ENCODE assay signal across 26 cellular contexts in genomic region chr10:11231285-11231684, GRCh38.
DNase-seq lines count a peak whose midpoint lies in the region; ATAC-seq and FAIRE-seq lines count a peak whose summit lies in the region.
"Had no signal": no experiment of that assay in that cellular context is flagged by ENCODE, and none has a peak within 500 bp of the region (broad histone marks: within the 10 kb centered on the region; RNA-seq: fewer than 3 reads in every experiment).

No MANE protein-coding gene starts in this region.

- intact Hi-C loops in activated T-helper 1 cell treated with anti-CD3 and anti-CD28 coated beads, Interleukin-12 subunit alpha, Interleukin-12 subunit beta, Interleukin-2, Interleukin-4 antibody, amounts not matched to agents 30 ng/mL and 10 ng/mL and 1 ng/mL, durations not matched to agents 14 hours and 24 hours and 36 hours (cut with micrococcal nuclease), result loop anchor here (10.0 kb wide), 1 partner anchor 484 kb away; no protein-coding TSS in a partner anchor

- H3K4me3 Mint-ChIP-seq in activated CD8-positive, alpha-beta memory T cell treated with anti-CD3 and anti-CD28 coated beads, Interleukin-2, amount 10 ng/mL, durations not matched to agents 7 days and 5 days, result no peak overlapping the region
- H3K4me3 Mint-ChIP-seq in activated T-helper 1 cell treated with anti-CD3 and anti-CD28 coated beads, Interleukin-12 subunit alpha, Interleukin-12 subunit beta, Interleukin-2, Interleukin-4 antibody, amounts not matched to agents 30 ng/mL and 10 ng/mL and 1 ng/mL, durations not matched to agents 14 hours and 24 hours and 36 hours, result peak overlapping the region; percentile 9
- peak overlapping the region in 7 of 10 donors; percentile 1 to 51 (median 15) for H3K4me3 Mint-ChIP-seq in naive thymus-derived CD8-positive, alpha-beta T cell
- H3K4me3 Mint-ChIP-seq: nephron progenitor cell had no signal

- ATAC-seq in activated CD8-positive, alpha-beta memory T cell treated with anti-CD3 and anti-CD28 coated beads, Interleukin-2, amount 10 ng/mL, durations not matched to agents 7 days and 5 days, result no peak
- no peak for ATAC-seq in naive thymus-derived CD8-positive, alpha-beta T cell
- ATAC-seq: A549, PC-3, sciatic nerve had no signal

- no peak for DNase-seq in activated CD8-positive, alpha-beta memory T cell treated with anti-CD3 and anti-CD28 coated beads, Interleukin-2, amount 10 ng/mL, durations not matched to agents 7 days and 5 days
- no peak for DNase-seq in activated CD8-positive, alpha-beta memory T cell treated with anti-CD3 and anti-CD28 coated beads, Interleukin-2, amount 50 U/mL, for 4 hours
- DNase-seq in GM19239 (ENCODE audit: insufficient read length, low spot score), result no peak
- DNase-seq in activated T-helper 1 cell treated with anti-CD3 and anti-CD28 coated beads, Interleukin-12 subunit alpha, Interleukin-12 subunit beta, Interleukin-2, Interleukin-4 antibody, amounts not matched to agents 30 ng/mL and 10 ng/mL and 1 ng/mL, durations not matched to agents 14 hours and 24 hours and 36 hours (ENCODE audit: low spot score), result no peak
- DNase-seq in naive thymus-derived CD8-positive, alpha-beta T cell, result no peak
- no peak for DNase-seq in stimulated activated naive CD4-positive, alpha-beta T cell treated with Interleukin-2 at 50 U/mL for 16 hours (lab: John Stamatoyannopoulos, UW)
- DNase-seq in NCI-H1092 (lab: John Stamatoyannopoulos, UW), result no peak
- no peak for DNase-seq in NCI-H774 (lab: John Stamatoyannopoulos, UW)
- DNase-seq: activated effector memory CD4-positive, alpha-beta T cell treated with anti-CD3 and anti-CD28 coated beads, Interleukin-2, amount 50 U/mL, for 16 hours; DMS 273 treated with DMSO at 0.1 percent for 48 hours; effector CD8-positive, alpha-beta T cell; esophagus squamous epithelium; H7; mesendoderm; MG63; NCI-H1694; NCI-H226; nephron progenitor cell; PC-3; posterior cingulate gyrus; SHP77; stimulated activated CD4-positive, alpha-beta T cell treated with anti-CD3 and anti-CD28 coated beads, Interleukin-15, amount 100 ng/mL, for 24 hours; testis had no signal

- FAIRE-seq in GM19239 (lab: Jason Lieb, UNC), result peak; percentile 57
- FAIRE-seq: A549, G401.6 had no signal

- no peaks in the 10 kb centered on the region for H3K9me3 Mint-ChIP-seq in activated CD8-positive, alpha-beta memory T cell treated with anti-CD3 and anti-CD28 coated beads, Interleukin-2, amount 10 ng/mL, durations not matched to agents 7 days and 5 days (ENCODE audit: low read depth)
- H3K9me3 Mint-ChIP-seq in activated T-helper 1 cell treated with anti-CD3 and anti-CD28 coated beads, Interleukin-12 subunit alpha, Interleukin-12 subunit beta, Interleukin-2, Interleukin-4 antibody, amounts not matched to agents 30 ng/mL and 10 ng/mL and 1 ng/mL, durations not matched to agents 14 hours and 24 hours and 36 hours, result no peaks in the 10 kb centered on the region
- H3K9me3 Mint-ChIP-seq in naive thymus-derived CD8-positive, alpha-beta T cell, result no peaks in the 10 kb centered on the region

- peaks cover 75% of the 10 kb centered on the region for H3K36me3 Mint-ChIP-seq in activated CD8-positive, alpha-beta memory T cell treated with anti-CD3 and anti-CD28 coated beads, Interleukin-2, amount 10 ng/mL, durations not matched to agents 7 days and 5 days
- peaks cover 60% of the 10 kb centered on the region for H3K36me3 Mint-ChIP-seq in activated T-helper 1 cell treated with anti-CD3 and anti-CD28 coated beads, Interleukin-12 subunit alpha, Interleukin-12 subunit beta, Interleukin-2, Interleukin-4 antibody, amounts not matched to agents 30 ng/mL and 10 ng/mL and 1 ng/mL, durations not matched to agents 14 hours and 24 hours and 36 hours (ENCODE audit: low read depth)
- peaks cover 4 to 74% (median 6%) of the 10 kb centered on the region in 3 donors for H3K36me3 Mint-ChIP-seq in naive thymus-derived CD8-positive, alpha-beta T cell

- peak overlapping the region; percentile 18 for H3K27ac Mint-ChIP-seq in activated CD8-positive, alpha-beta memory T cell treated with anti-CD3 and anti-CD28 coated beads, Interleukin-2, amount 10 ng/mL, durations not matched to agents 7 days and 5 days
- peak overlapping the region; percentile 79 for H3K27ac Mint-ChIP-seq in activated T-helper 1 cell treated with anti-CD3 and anti-CD28 coated beads, Interleukin-12 subunit alpha, Interleukin-12 subunit beta, Interleukin-2, Interleukin-4 antibody, amounts not matched to agents 30 ng/mL and 10 ng/mL and 1 ng/mL, durations not matched to agents 14 hours and 24 hours and 36 hours
- H3K27ac Mint-ChIP-seq in naive thymus-derived CD8-positive, alpha-beta T cell, result peak overlapping the region in 9 of 10 donors; percentile 0 to 88 (median 66)
- H3K27ac Mint-ChIP-seq: nephron progenitor cell had no signal

- POLR2A ChIA-PET in naive thymus-derived CD8-positive, alpha-beta T cell (lab: Charles Lee), result interaction anchor here (0.8 to 1.2 kb wide), 2 partner anchors 11 to 13 kb away, joined by 3 to 4 read pairs; no protein-coding TSS in a partner anchor

- CTCF ChIA-PET in activated CD8-positive, alpha-beta memory T cell treated with anti-CD3 and anti-CD28 coated beads, Interleukin-2, amount 10 ng/mL, durations not matched to agents 7 days and 5 days (lab: Charles Lee), result interaction anchor here (1.1 kb wide), 1 partner anchor 20 kb away, joined by 3 read pairs; no protein-coding TSS in a partner anchor

- no peaks in the 10 kb centered on the region for H3K27me3 Mint-ChIP-seq in activated CD8-positive, alpha-beta memory T cell treated with anti-CD3 and anti-CD28 coated beads, Interleukin-2, amount 10 ng/mL, durations not matched to agents 7 days and 5 days
- H3K27me3 Mint-ChIP-seq in activated T-helper 1 cell treated with anti-CD3 and anti-CD28 coated beads, Interleukin-12 subunit alpha, Interleukin-12 subunit beta, Interleukin-2, Interleukin-4 antibody, amounts not matched to agents 30 ng/mL and 10 ng/mL and 1 ng/mL, durations not matched to agents 14 hours and 24 hours and 36 hours (ENCODE audit: insufficient read depth), result no peaks in the 10 kb centered on the region
- H3K27me3 Mint-ChIP-seq in naive thymus-derived CD8-positive, alpha-beta T cell, result peaks cover 0 to 1% (median 0%) of the 10 kb centered on the region in 5 donors

- H3K4me1 Mint-ChIP-seq in activated CD8-positive, alpha-beta memory T cell treated with anti-CD3 and anti-CD28 coated beads, Interleukin-2, amount 10 ng/mL, durations not matched to agents 7 days and 5 days, result peaks cover 93% of the 10 kb centered on the region
- peaks cover 94% of the 10 kb centered on the region for H3K4me1 Mint-ChIP-seq in activated T-helper 1 cell treated with anti-CD3 and anti-CD28 coated beads, Interleukin-12 subunit alpha, Interleukin-12 subunit beta, Interleukin-2, Interleukin-4 antibody, amounts not matched to agents 30 ng/mL and 10 ng/mL and 1 ng/mL, durations not matched to agents 14 hours and 24 hours and 36 hours (ENCODE audit: low read depth)
- H3K4me1 Mint-ChIP-seq in naive thymus-derived CD8-positive, alpha-beta T cell, result peaks cover 61 to 98% (median 96%) of the 10 kb centered on the region in 4 donors

Comparison
In these comparisons a context has a peak if more than half of its experiments do, and no peak if none do; other contexts are left out.
1. H3K27ac Mint-ChIP-seq: peak in every context shown above with its lines; median percentile 79 in activated T-helper 1 cell treated with anti-CD3 and anti-CD28 coated beads, Interleukin-12 subunit alpha, Interleukin-12 subunit beta, Interleukin-2, Interleukin-4 antibody, amounts not matched to agents 30 ng/mL and 10 ng/mL and 1 ng/mL, durations not matched to agents 14 hours and 24 hours and 36 hours; 66 in naive thymus-derived CD8-positive, alpha-beta T cell; 18 in activated CD8-positive, alpha-beta memory T cell treated with anti-CD3 and anti-CD28 coated beads, Interleukin-2, amount 10 ng/mL, durations not matched to agents 7 days and 5 days.